13 cellular contexts compared by ENCODE assay signal in genomic region chr7:25009271-25009670, GRCh38. TPM values are rescaled to one million over a fixed set of nuclear protein-coding genes. Genes with fewer than 3 reads are reported as not detected.
DNase-seq lines count a peak whose midpoint lies in the region; ATAC-seq and TF ChIP-seq lines count a peak whose summit lies in the region.
"Had no signal": no experiment of that assay in that cellular context is flagged by ENCODE, and none has a peak within 500 bp of the region (broad histone marks: within the 10 kb centered on the region; RNA-seq: fewer than 3 reads in every experiment).

No MANE protein-coding gene starts in this region.

- no peaks in the 10 kb centered on the region for H3K36me3 Mint-ChIP-seq in natural killer cell treated with Interleukin-12 subunit alpha and Interleukin-12 subunit beta and Interleukin-15 and Interleukin-18, amount 100 ng/mL, for 72 hours
- H3K36me3 Mint-ChIP-seq in Calu3 (ENCODE audit: insufficient read depth, unreplicated experiment), result no peaks in the 10 kb centered on the region

- BruUV-seq in Calu3 (replicated peaks; lab: Mats Ljungman, UMichigan), result no TSS peak

- H3K27me3 ChIP-seq in tibial artery, result no peaks in the 10 kb centered on the region

- TF ChIP-seq CTCF in NB4 (IDR thresholded peaks at IDR 0.05; ENCODE audit: low read depth, low read length) (no peak), omental fat pad (IDR thresholded peaks at IDR 0.05) (no peak), tibial artery (IDR thresholded peaks at IDR 0.05) (no peak), Calu3 (IDR thresholded peaks at IDR 0.05; ENCODE audit: unreplicated experiment) (no peak)

- H3K9me3 Mint-ChIP-seq in natural killer cell treated with Interleukin-12 subunit alpha and Interleukin-12 subunit beta and Interleukin-15 and Interleukin-18, amount 100 ng/mL, for 72 hours, result no peaks in the 10 kb centered on the region
- no peaks in the 10 kb centered on the region for H3K9me3 Mint-ChIP-seq in Calu3 (ENCODE audit: low read depth, unreplicated experiment)
- H3K9me3 Mint-ChIP-seq: activated T-cell treated with anti-CD3 and anti-CD28 coated beads, Interleukin-2, amount 50 U/mL, for 4 hours had no signal

- H3K4me3 ChIP-seq in NB4 (ENCODE audit: low read depth, low read length) (no peak overlapping the region), tibial artery (no peak overlapping the region)
- H3K4me3 ChIP-seq: SK-N-MC had no signal

- H3K4me1 Mint-ChIP-seq in natural killer cell treated with Interleukin-12 subunit alpha and Interleukin-12 subunit beta and Interleukin-15 and Interleukin-18, amount 100 ng/mL, for 72 hours (ENCODE audit: low read depth in 2 of 2), result peaks cover 0 to 4% of the 10 kb centered on the region in 2 donors
- peaks cover 14% of the 10 kb centered on the region for H3K4me1 Mint-ChIP-seq in Calu3 (ENCODE audit: low read depth, unreplicated experiment)

- no peaks in the 10 kb centered on the region for H3K36me3 ChIP-seq in tibial artery

- intact Hi-C loops in tibial artery (cut with DNase I; ENCODE audit: low total_unique reads), result no loop called here
- intact Hi-C loops in Calu3 (cut with micrococcal nuclease; ENCODE audit: unreplicated experiment), result no loop called here

- no peak for TF ChIP-seq POLR2A in NB4 (IDR thresholded peaks at IDR 0.05; ENCODE audit: extremely low read depth, insufficient read length)

- H3K27ac ChIP-seq in tibial artery, result no peak overlapping the region
- H3K27ac ChIP-seq: SK-N-MC had no signal

- peaks cover 0 to 2% of the 10 kb centered on the region in 2 donors for H3K27me3 Mint-ChIP-seq in natural killer cell treated with Interleukin-12 subunit alpha and Interleukin-12 subunit beta and Interleukin-15 and Interleukin-18, amount 100 ng/mL, for 72 hours
- H3K27me3 Mint-ChIP-seq in Calu3 (ENCODE audit: unreplicated experiment), result no peaks in the 10 kb centered on the region

- ATAC-seq in omental fat pad (ENCODE audit: low FRiP score), result peak; percentile 51
- no peak for ATAC-seq in GM21528 (IDR thresholded peaks at IDR 0.05; ENCODE audit: low FRiP score, unreplicated experiment)
- no peak for ATAC-seq in natural killer cell treated with Interleukin-12 subunit alpha and Interleukin-12 subunit beta and Interleukin-15 and Interleukin-18, amount 100 ng/mL, for 72 hours
- ATAC-seq: activated T-cell treated with anti-CD3 and anti-CD28 coated beads, Interleukin-2, amount 50 U/mL, for 4 hours; HepG2 had no signal

- CTCF ChIA-PET in Calu3 (lab: Charles Lee), result interaction anchor here (0.6 kb wide), 2 partner anchors 61 to 161 kb away, joined by 3 to 4 read pairs; no protein-coding TSS in a partner anchor

- no peak overlapping the region for H3K27ac Mint-ChIP-seq in natural killer cell treated with Interleukin-12 subunit alpha and Interleukin-12 subunit beta and Interleukin-15 and Interleukin-18, amount 100 ng/mL, for 72 hours
- no peak overlapping the region for H3K27ac Mint-ChIP-seq in Calu3 (ENCODE audit: unreplicated experiment)

- no peaks in the 10 kb centered on the region for H3K4me1 ChIP-seq in tibial artery

- DNase-seq in EL (peak; percentile 92), NB4 (ENCODE audit: low read depth) (peak; percentile 12), dermis blood vessel endothelial cell (peak; percentile 14), omental fat pad (ENCODE audit: low spot score) (no peak), tibial artery (no peak), Calu3 (no peak)
- no peak for DNase-seq in natural killer cell treated with Interleukin-12 subunit alpha and Interleukin-12 subunit beta and Interleukin-15 and Interleukin-18, amount 100 ng/mL, for 72 hours (ENCODE audit: low spot score)
- DNase-seq: activated T-cell treated with anti-CD3 and anti-CD28 coated beads, Interleukin-2, amount 50 U/mL, for 4 hours; NCI-H1694 treated with DMSO at 0.1 percent for 48 hours; retina had no signal

- H3K4me3 Mint-ChIP-seq in natural killer cell treated with Interleukin-12 subunit alpha and Interleukin-12 subunit beta and Interleukin-15 and Interleukin-18, amount 100 ng/mL, for 72 hours, result no peak overlapping the region
- H3K4me3 Mint-ChIP-seq in Calu3 (ENCODE audit: low read depth, unreplicated experiment), result no peak overlapping the region
- H3K4me3 Mint-ChIP-seq: activated T-cell treated with anti-CD3 and anti-CD28 coated beads, Interleukin-2, amount 50 U/mL, for 4 hours had no signal

- H3K9me3 ChIP-seq in tibial artery, result peaks cover 0 to 5% (median 0%) of the 10 kb centered on the region in 3 donors

RNA-seq across cellular contexts. Expression of gene OSBPL3, which starts 29.3 kb away (rescaled TPM):
- total RNA-seq in dermis blood vessel endothelial cell, result 25.2 and 31.8 TPM in 2 replicates
- total RNA-seq in omental fat pad, result 1 to 10 TPM; 4.3 to 8.6 (median 7.1) TPM
- 10 to 100 TPM; 34.7 to 70.4 TPM for total RNA-seq in natural killer cell treated with Interleukin-12 subunit alpha and Interleukin-12 subunit beta and Interleukin-15 and Interleukin-18, amount 100 ng/mL, for 72 hours
- total RNA-seq in Calu3 (2022), result 124 and 136 TPM in 2 replicates

Comparison
In these comparisons a context has a peak if more than half of its experiments do, and no peak if none do; other contexts are left out.
1. DNase-seq: peak in EL (single experiment), NB4 (single experiment) and dermis blood vessel endothelial cell (single experiment); none in omental fat pad (single experiment), tibial artery (0 of 2), natural killer cell treated with Interleukin-12 subunit alpha and Interleukin-12 subunit beta and Interleukin-15 and Interleukin-18, amount 100 ng/mL, for 72 hours (single experiment) and Calu3 (single experiment).